In genomic region chrX:112731793-112732192, GRCh38 we compare ENCODE assay signal across 16 cellular contexts. TPM values are rescaled to one million over a fixed set of nuclear protein-coding genes. Genes with fewer than 3 reads are reported as not detected.
DNase-seq lines count a peak whose midpoint lies in the region; ATAC-seq and TF ChIP-seq lines count a peak whose summit lies in the region.
"Had no signal": no experiment of that assay in that cellular context is flagged by ENCODE, and none has a peak within 500 bp of the region (broad histone marks: within the 10 kb centered on the region; RNA-seq: fewer than 3 reads in every experiment).

No MANE protein-coding gene starts in this region.

- no peak overlapping the region for H3K4me3 Mint-ChIP-seq in CD8-positive, alpha-beta T cell
- no peak overlapping the region for H3K4me3 Mint-ChIP-seq in GM23338
- no peak overlapping the region for H3K4me3 Mint-ChIP-seq in stimulated activated naive CD8-positive, alpha-beta T cell treated with anti-CD3 and anti-CD28 coated beads, Interleukin-15, amount 100 ng/mL, for 72 hours
- H3K4me3 Mint-ChIP-seq: effector memory CD8-positive, alpha-beta T cell; HFFc6; naive thymus-derived CD8-positive, alpha-beta T cell; stimulated activated naive CD8-positive, alpha-beta T cell treated with anti-CD3 and anti-CD28 coated beads, Interleukin-15, Interleukin-2, amounts not matched to agents 100 ng/mL and 50 ng/mL, for 24 hours had no signal

- no peak overlapping the region for H2AFZ ChIP-seq in GM23338

- no peaks in the 10 kb centered on the region for H3K4me1 ChIP-seq in CD8-positive, alpha-beta T cell (ENCODE audit: insufficient read depth, low read length)
- peaks cover 7% of the 10 kb centered on the region; the same call in 1 of the 2 replicates for H3K4me1 ChIP-seq in GM23338 (ENCODE audit: insufficient read depth)

- no peaks in the 10 kb centered on the region for H3K9me3 Mint-ChIP-seq in CD8-positive, alpha-beta T cell
- H3K9me3 Mint-ChIP-seq in GM23338 = peaks cover 3% of the 10 kb centered on the region; the same call in 1 of the 3 replicates
- H3K9me3 Mint-ChIP-seq in stimulated activated naive CD8-positive, alpha-beta T cell treated with anti-CD3 and anti-CD28 coated beads, Interleukin-15, amount 100 ng/mL, for 72 hours = no peaks in the 10 kb centered on the region
- H3K9me3 Mint-ChIP-seq: activated naive CD4-positive, alpha-beta T cell treated with anti-CD3 and anti-CD28 coated beads, Interleukin-2, amount 50 U/mL, for 72 hours; effector memory CD8-positive, alpha-beta T cell; HFFc6; naive thymus-derived CD8-positive, alpha-beta T cell; stimulated activated naive CD8-positive, alpha-beta T cell treated with anti-CD3 and anti-CD28 coated beads, Interleukin-15, Interleukin-2, amounts not matched to agents 100 ng/mL and 50 ng/mL, for 24 hours had no signal

- no peaks in the 10 kb centered on the region for H3K36me3 ChIP-seq in CD8-positive, alpha-beta T cell (ENCODE audit: insufficient read depth, low read length)
- H3K36me3 ChIP-seq in GM23338 (ENCODE audit: insufficient read depth) = no peaks in the 10 kb centered on the region

- H3K79me2 ChIP-seq in GM23338 (replicated peaks; ENCODE audit: insufficient read depth) = no peaks in the 10 kb centered on the region

- no peaks in the 10 kb centered on the region for H3K27me3 ChIP-seq in CD8-positive, alpha-beta T cell (ENCODE audit: insufficient read depth, low read length)
- no peaks in the 10 kb centered on the region for H3K27me3 ChIP-seq in GM23338 (ENCODE audit: insufficient read depth)

- no peak overlapping the region for H3K4me3 ChIP-seq in CD8-positive, alpha-beta T cell (ENCODE audit: low read depth, low read length)
- no peak overlapping the region for H3K4me3 ChIP-seq in GM23338

- no peaks in the 10 kb centered on the region for H3K27me3 Mint-ChIP-seq in CD8-positive, alpha-beta T cell (ENCODE audit: low read depth)
- H3K27me3 Mint-ChIP-seq in GM23338 (ENCODE audit: insufficient read depth, low read depth, poor library complexity) = peaks cover 3% of the 10 kb centered on the region
- peaks cover 14% of the 10 kb centered on the region for H3K27me3 Mint-ChIP-seq in stimulated activated naive CD8-positive, alpha-beta T cell treated with anti-CD3 and anti-CD28 coated beads, Interleukin-15, amount 100 ng/mL, for 72 hours

- no peak overlapping the region for H3K4me2 ChIP-seq in GM23338

- no peaks in the 10 kb centered on the region for H3K36me3 Mint-ChIP-seq in CD8-positive, alpha-beta T cell
- H3K36me3 Mint-ChIP-seq in GM23338 (ENCODE audit: low read depth) = no peaks in the 10 kb centered on the region
- H3K36me3 Mint-ChIP-seq: activated naive CD4-positive, alpha-beta T cell treated with anti-CD3 and anti-CD28 coated beads, Interleukin-2, amount 50 U/mL, for 72 hours; naive thymus-derived CD8-positive, alpha-beta T cell had no signal

- H3K9me2 ChIP-seq in GM23338 (ENCODE audit: insufficient read depth) = no peaks in the 10 kb centered on the region

- CTCF ChIA-PET in CD8-positive, alpha-beta T cell (lab: Charles Lee) = interaction anchor here (1.8 kb wide), 1 partner anchor 862 kb away, joined by 6 read pairs; no protein-coding TSS in a partner anchor

- no peak overlapping the region for H3K27ac ChIP-seq in CD8-positive, alpha-beta T cell (ENCODE audit: low read depth, low read length)
- no peak overlapping the region for H3K27ac ChIP-seq in GM23338 (ENCODE audit: low read depth)

- POLR2A ChIA-PET in CD8-positive, alpha-beta T cell (lab: Charles Lee) = no interaction called here

- DNase-seq in CD8-positive, alpha-beta T cell = no peak
- DNase-seq in GM23338 (ENCODE audit: low spot score) (peak; percentile 32), RPMI8226 (peak; percentile 13), iris pigment epithelial cell (ENCODE audit: low read depth) (peak; percentile 2), SKM-1 treated with dmso at 0.1 percent for 144 hours (lab: John Stamatoyannopoulos, UW; ENCODE audit: unreplicated experiment) (no peak), left colon (no peak)
- no peak for DNase-seq in central memory CD4-positive, alpha-beta T cell
- DNase-seq in stimulated activated naive CD8-positive, alpha-beta T cell treated with anti-CD3 and anti-CD28 coated beads, Interleukin-15, amount 100 ng/mL, for 72 hours = no peak
- DNase-seq: activated CD4-positive, alpha-beta T cell treated with anti-CD3 and anti-CD28 coated beads, Interleukin-2, amount 50 U/mL, for 48 hours; effector memory CD8-positive, alpha-beta T cell; HFFc6; NCI-H2081 treated with DMSO at 0.1 percent for 48 hours; stimulated activated CD4-positive, alpha-beta T cell treated with anti-CD3 and anti-CD28 coated beads, Interleukin-15, amount 100 ng/mL, for 24 hours had no signal

- no peaks in the 10 kb centered on the region for H3K9me3 ChIP-seq in CD8-positive, alpha-beta T cell (ENCODE audit: low read length)

- intact Hi-C loops in CD8-positive, alpha-beta T cell (cut with DNase I, micrococcal nuclease) = loop anchor here (2.0 to 10.0 kb wide), 3 partner anchors 87 to 1017 kb away; no protein-coding TSS in a partner anchor
- intact Hi-C loops in left colon (cut with DNase I, micrococcal nuclease) = no loop called here

- H4K20me1 ChIP-seq in GM23338 (replicated peaks; ENCODE audit: insufficient read depth) = no peaks in the 10 kb centered on the region

- no peaks in the 10 kb centered on the region for H3F3A ChIP-seq in GM23338 (replicated peaks; ENCODE audit: low read depth)

- H3K4me1 Mint-ChIP-seq in CD8-positive, alpha-beta T cell (ENCODE audit: low read depth) = peaks cover 5% of the 10 kb centered on the region
- peaks cover 10% of the 10 kb centered on the region; the same call in 2 of the 3 replicates for H3K4me1 Mint-ChIP-seq in GM23338
- H3K4me1 Mint-ChIP-seq in stimulated activated naive CD8-positive, alpha-beta T cell treated with anti-CD3 and anti-CD28 coated beads, Interleukin-15, amount 100 ng/mL, for 72 hours = peaks cover 6% of the 10 kb centered on the region

- TF ChIP-seq CTCF in CD8-positive, alpha-beta T cell (IDR thresholded peaks at IDR 0.05) = peak; percentile 42
- TF ChIP-seq CTCF in GM23338 (conservative IDR thresholded peaks at IDR 0.05; ENCODE audit: low read depth in 2 of 2) = peak in 1 of 2 experiments; percentile 46; a peak in 2 of 4 replicates

- ATAC-seq in CD8-positive, alpha-beta T cell = no peak
- ATAC-seq in GM23338 (no peak), left colon (no peak)
- ATAC-seq in stimulated activated naive CD8-positive, alpha-beta T cell treated with anti-CD3 and anti-CD28 coated beads, Interleukin-15, amount 100 ng/mL, for 72 hours = no peak
- ATAC-seq: activated naive CD4-positive, alpha-beta T cell treated with anti-CD3 and anti-CD28 coated beads, Interleukin-2, amount 50 U/mL, for 72 hours; effector memory CD8-positive, alpha-beta T cell; naive thymus-derived CD8-positive, alpha-beta T cell had no signal

- H3K27ac Mint-ChIP-seq in CD8-positive, alpha-beta T cell = no peak overlapping the region
- H3K27ac Mint-ChIP-seq in GM23338 = no peak overlapping the region
- H3K27ac Mint-ChIP-seq in stimulated activated naive CD8-positive, alpha-beta T cell treated with anti-CD3 and anti-CD28 coated beads, Interleukin-15, amount 100 ng/mL, for 72 hours = no peak overlapping the region
- H3K27ac Mint-ChIP-seq: activated naive CD4-positive, alpha-beta T cell treated with anti-CD3 and anti-CD28 coated beads, Interleukin-2, amount 50 U/mL, for 72 hours; effector memory CD8-positive, alpha-beta T cell; HFFc6; naive thymus-derived CD8-positive, alpha-beta T cell; stimulated activated naive CD8-positive, alpha-beta T cell treated with anti-CD3 and anti-CD28 coated beads, Interleukin-15, Interleukin-2, amounts not matched to agents 100 ng/mL and 50 ng/mL, for 24 hours had no signal

TF ChIP-seq in GM23338, 12 proteins besides CTCF, POLR2A, EP300 and RAD21:
- TF ChIP-seq ZNF114 (CRISPR knock-in tag; IDR thresholded peaks at IDR 0.05) = no peak
- no peak for TF ChIP-seq POLR2AphosphoS5 (IDR thresholded peaks at IDR 0.05; ENCODE audit: low read depth)
- TF ChIP-seq ZNF331 (CRISPR knock-in tag; IDR thresholded peaks at IDR 0.05; ENCODE audit: low read depth) = no peak
- TF ChIP-seq JUNB (IDR thresholded peaks at IDR 0.05; ENCODE audit: unreplicated experiment) = no peak
- no peak for TF ChIP-seq REST (IDR thresholded peaks at IDR 0.05; ENCODE audit: unreplicated experiment)

RNA-seq across cellular contexts. Expression of gene LHFPL1, which starts 52.1 kb away (rescaled TPM):
- not detected for total RNA-seq in CD8-positive, alpha-beta T cell
- total RNA-seq in GM23338 (2014; rRNA removed; shearing (Covaris generic)) = 1.3 and 2.5 TPM in 2 replicates
- 1.5 and 1.8 TPM in 2 replicates for polyA plus RNA-seq in GM23338 (2016; fragmentation: Nextera tagmentation; extraction: Ambion mirVana)
- not detected for total RNA-seq in left colon
- total RNA-seq: HFFc6 had no signal

Comparison
In these comparisons a context has a peak if more than half of its experiments do, and no peak if none do; other contexts are left out.
1. DNase-seq: peak in GM23338 (single experiment), RPMI8226 (single experiment) and iris pigment epithelial cell (single experiment); none in CD8-positive, alpha-beta T cell (0 of 7), central memory CD4-positive, alpha-beta T cell (single experiment), SKM-1 treated with dmso at 0.1 percent for 144 hours (single experiment), left colon (0 of 2) and stimulated activated naive CD8-positive, alpha-beta T cell treated with anti-CD3 and anti-CD28 coated beads, Interleukin-15, amount 100 ng/mL, for 72 hours (0 of 2).
2. intact Hi-C loops: an anchor here in CD8-positive, alpha-beta T cell (2.0 to 10.0 kb wide); none called in left colon.